Comparison of ENCODE assay signal across 28 cellular contexts in the genomic region with DNA sequence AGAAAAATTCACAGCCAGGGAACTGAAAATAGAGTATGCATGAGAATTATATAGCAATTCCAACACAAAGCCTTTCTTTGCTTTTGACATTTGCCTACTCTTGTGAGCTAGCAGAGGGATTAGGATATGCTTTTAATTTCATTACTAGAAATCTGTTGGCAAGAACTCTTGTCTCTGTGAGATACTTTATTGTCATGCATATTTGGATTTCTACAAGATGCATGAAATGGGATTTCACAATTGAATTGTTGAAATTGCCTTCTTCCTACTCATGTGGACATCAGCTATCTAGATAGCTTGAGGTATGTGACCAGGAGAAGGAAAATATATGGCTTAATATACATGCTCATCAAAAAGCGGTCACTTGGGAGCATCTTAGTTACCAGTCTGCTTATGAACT.
A peak's percentile ranks its signal among the peaks of the same experiment; 100 is the strongest.
DNase-seq lines count a peak whose midpoint lies in the region; ATAC-seq and TF ChIP-seq lines count a peak whose summit lies in the region.
"Had no signal": no experiment of that assay in that cellular context is flagged by ENCODE, and none has a peak within 500 bp of the region (broad histone marks: within the 10 kb centered on the region; RNA-seq: fewer than 3 reads in every experiment).

No MANE protein-coding gene starts in this region.

- no peak overlapping the region for H2BK12ac ChIP-seq in mesenchymal stem cell (ENCODE audit: low read length in 2 of 2)

- no peaks in the 10 kb centered on the region for H3K9me3 Mint-ChIP-seq in GM23338
- H3K9me3 Mint-ChIP-seq: activated naive CD8-positive, alpha-beta T cell treated with anti-CD3 and anti-CD28 coated beads, Interleukin-2, amount 50 U/mL, for 24 hours; activated T-cell treated with anti-CD3 and anti-CD28 coated beads, Interleukin-2, amount 50 U/mL, for 24 hours; effector memory CD8-positive, alpha-beta T cell; neural crest cell; stimulated activated effector memory CD8-positive, alpha-beta T cell treated with anti-CD3 and anti-CD28 coated beads, Interleukin-12 subunit alpha, Interleukin-12 subunit beta, amount 100 ng/mL, for 72 hours; T-helper 2 cell treated with Interferon-gamma antibody and Interleukin-4, amounts not matched to agents 5 μg/mL and 100 μg/mL, for 36 hours had no signal

- TF ChIP-seq CTCF in GM23338 (conservative IDR thresholded peaks at IDR 0.05; ENCODE audit: low read depth in 2 of 2) (no peak), esophagus muscularis mucosa (IDR thresholded peaks at IDR 0.05) (no peak)

- H3K27ac Mint-ChIP-seq in GM23338: no peak overlapping the region
- H3K27ac Mint-ChIP-seq: activated naive CD8-positive, alpha-beta T cell treated with anti-CD3 and anti-CD28 coated beads, Interleukin-2, amount 50 U/mL, for 24 hours; activated T-cell treated with anti-CD3 and anti-CD28 coated beads, Interleukin-2, amount 50 U/mL, for 24 hours; effector memory CD8-positive, alpha-beta T cell; stimulated activated effector memory CD8-positive, alpha-beta T cell treated with anti-CD3 and anti-CD28 coated beads, Interleukin-12 subunit alpha, Interleukin-12 subunit beta, amount 100 ng/mL, for 72 hours; T-helper 2 cell treated with Interferon-gamma antibody and Interleukin-4, amounts not matched to agents 5 μg/mL and 100 μg/mL, for 36 hours had no signal

- H2AFZ ChIP-seq in GM23338 (no peak overlapping the region), mesenchymal stem cell (ENCODE audit: low read depth, low read length) (no peak overlapping the region)

- H3K4me3 ChIP-seq in GM23338: peak overlapping the region; percentile 66; the same call in 1 of the 2 replicates
- peak overlapping the region in 3 of 4 donors; percentile 57 to 63 (median 61) for H3K4me3 ChIP-seq in esophagus muscularis mucosa
- H3K4me3 ChIP-seq in mesenchymal stem cell (ENCODE audit: insufficient read depth in 1 of 2, low read depth in 1 of 2, low read length in 2 of 2): peak overlapping the region in 1 of 2 experiments; percentile 83
- H3K4me3 ChIP-seq: colonic mucosa, right lobe of liver had no signal

- no peaks in the 10 kb centered on the region for H3K79me1 ChIP-seq in mesenchymal stem cell (replicated peaks; ENCODE audit: low read length, poor library complexity, severe bottlenecking)

- H3K9me3 ChIP-seq in esophagus muscularis mucosa (no peaks in the 10 kb centered on the region), mesenchymal stem cell (ENCODE audit: control insufficient read depth, low read length) (no peaks in the 10 kb centered on the region)
- H3K9me3 ChIP-seq: colonic mucosa, right lobe of liver, suprapubic skin had no signal

- H3K27me3 Mint-ChIP-seq in GM23338 (ENCODE audit: insufficient read depth, low read depth, poor library complexity): peaks cover 2% of the 10 kb centered on the region

- H4K20me1 ChIP-seq in GM23338 (replicated peaks; ENCODE audit: insufficient read depth): no peaks in the 10 kb centered on the region

- no peak overlapping the region for H3K27ac ChIP-seq in GM23338 (ENCODE audit: low read depth)
- H3K27ac ChIP-seq in esophagus muscularis mucosa (replicated peaks in 1 of 4): peak overlapping the region; percentile 77 to 84 (median 80)
- H3K27ac ChIP-seq in mesenchymal stem cell (ENCODE audit: low read length, poor library complexity, severe bottlenecking): no peak overlapping the region
- no peak overlapping the region for H3K27ac ChIP-seq in substantia nigra (ENCODE audit: low read depth, low read length, poor library complexity, severe bottlenecking)
- H3K27ac ChIP-seq: colonic mucosa, HL-60, right lobe of liver, suprapubic skin had no signal

- peak overlapping the region; percentile 66 for H3K9ac ChIP-seq in mesenchymal stem cell (ENCODE audit: low read length)

- no peaks in the 10 kb centered on the region for H3K9me2 ChIP-seq in GM23338 (ENCODE audit: insufficient read depth)

- TF ChIP-seq POLR2A in esophagus muscularis mucosa (IDR thresholded peaks at IDR 0.05; ENCODE audit: low read depth): no peak

- ATAC-seq in GM23338 (no peak), HG02588 (IDR thresholded peaks at IDR 0.05; ENCODE audit: unreplicated experiment) (no peak)
- ATAC-seq: activated naive CD8-positive, alpha-beta T cell treated with anti-CD3 and anti-CD28 coated beads, Interleukin-2, amount 50 U/mL, for 24 hours; effector memory CD8-positive, alpha-beta T cell had no signal

- peak overlapping the region; percentile 84; the same call in 2 of the 3 replicates for H3K4me3 Mint-ChIP-seq in GM23338
- H3K4me3 Mint-ChIP-seq: activated naive CD8-positive, alpha-beta T cell treated with anti-CD3 and anti-CD28 coated beads, Interleukin-2, amount 50 U/mL, for 24 hours; activated T-cell treated with anti-CD3 and anti-CD28 coated beads, Interleukin-2, amount 50 U/mL, for 24 hours; effector memory CD8-positive, alpha-beta T cell; stimulated activated effector memory CD8-positive, alpha-beta T cell treated with anti-CD3 and anti-CD28 coated beads, Interleukin-12 subunit alpha, Interleukin-12 subunit beta, amount 100 ng/mL, for 72 hours; T-helper 2 cell treated with Interferon-gamma antibody and Interleukin-4, amounts not matched to agents 5 μg/mL and 100 μg/mL, for 36 hours had no signal

- H3K18ac ChIP-seq in mesenchymal stem cell (ENCODE audit: low read depth in 1 of 2, low read length in 2 of 2): no peak overlapping the region

- peak overlapping the region; percentile 79 for H3K4me2 ChIP-seq in GM23338
- no peak overlapping the region for H3K4me2 ChIP-seq in mesenchymal stem cell (ENCODE audit: low read length, poor library complexity, severe bottlenecking)

- no peak overlapping the region for H2AK5ac ChIP-seq in mesenchymal stem cell (ENCODE audit: low read length, severe bottlenecking)

- peaks cover 21% of the 10 kb centered on the region for H3K27me3 ChIP-seq in GM23338 (ENCODE audit: insufficient read depth)
- peaks cover 0 to 10% (median 0%) of the 10 kb centered on the region in 4 donors for H3K27me3 ChIP-seq in esophagus muscularis mucosa
- peaks cover 12 to 41% of the 10 kb centered on the region in 2 experiments for H3K27me3 ChIP-seq in mesenchymal stem cell (ENCODE audit: control insufficient read depth in 1 of 2, insufficient read depth in 1 of 2, low read length in 2 of 2)
- H3K27me3 ChIP-seq: colonic mucosa, right lobe of liver had no signal

- peaks cover 30% of the 10 kb centered on the region for H3K4me1 ChIP-seq in GM23338 (ENCODE audit: insufficient read depth)
- H3K4me1 ChIP-seq in esophagus muscularis mucosa: peaks cover 14 to 48% (median 37%) of the 10 kb centered on the region in 4 donors
- H3K4me1 ChIP-seq in mesenchymal stem cell (ENCODE audit: control insufficient read depth, insufficient read depth, low read depth, low read length): peaks cover 6% of the 10 kb centered on the region
- H3K4me1 ChIP-seq: colonic mucosa had no signal

- no peak overlapping the region for H2BK15ac ChIP-seq in mesenchymal stem cell (ENCODE audit: low read depth, poor library complexity, severe bottlenecking)

- H2BK5ac ChIP-seq in mesenchymal stem cell (ENCODE audit: low read depth, low read length, poor library complexity, severe bottlenecking): no peak overlapping the region

- 88% methylated on average over 1 of the region's 1 CpG for WGBS in esophagus muscularis mucosa
- no CpG with 5 or more reads among the region's 1 CpG for WGBS in mesenchymal stem cell

- intact Hi-C loops in esophagus muscularis mucosa (cut with DNase I): loop anchor here (5.0 kb wide), 1 partner anchor 38 kb away; no protein-coding TSS in a partner anchor

- no peaks in the 10 kb centered on the region for H3F3A ChIP-seq in GM23338 (replicated peaks; ENCODE audit: low read depth)

- H3K23ac ChIP-seq in mesenchymal stem cell (ENCODE audit: low read length in 2 of 2): no peak overlapping the region

- no peak overlapping the region for H4K8ac ChIP-seq in mesenchymal stem cell (ENCODE audit: low read length)

- TF ChIP-seq EP300 in esophagus muscularis mucosa (IDR thresholded peaks at IDR 0.05): no peak

- no peak overlapping the region for H2BK120ac ChIP-seq in mesenchymal stem cell (ENCODE audit: low read depth, low read length)

- H3K4ac ChIP-seq in mesenchymal stem cell (ENCODE audit: low read depth in 1 of 2, low read length in 2 of 2): no peak overlapping the region

- H4K91ac ChIP-seq in mesenchymal stem cell (ENCODE audit: low read length): no peak overlapping the region

- H3K36me3 ChIP-seq in GM23338 (ENCODE audit: insufficient read depth): no peaks in the 10 kb centered on the region
- H3K36me3 ChIP-seq in esophagus muscularis mucosa: no peaks in the 10 kb centered on the region
- no peaks in the 10 kb centered on the region for H3K36me3 ChIP-seq in mesenchymal stem cell (ENCODE audit: control insufficient read depth in 1 of 2, insufficient read depth in 2 of 2, low read depth in 1 of 2, low read length in 2 of 2)
- H3K36me3 ChIP-seq: colonic mucosa, right lobe of liver, suprapubic skin had no signal

- no peak overlapping the region for H3K14ac ChIP-seq in mesenchymal stem cell (ENCODE audit: low read length in 2 of 2)

- H3K36me3 Mint-ChIP-seq in GM23338 (ENCODE audit: low read depth): no peaks in the 10 kb centered on the region
- H3K36me3 Mint-ChIP-seq: stimulated activated effector memory CD8-positive, alpha-beta T cell treated with anti-CD3 and anti-CD28 coated beads, Interleukin-12 subunit alpha, Interleukin-12 subunit beta, amount 100 ng/mL, for 72 hours had no signal

- DNase-seq in AG20443 (ENCODE audit: low spot score): peak; percentile 34
- DNase-seq in GM23338 (ENCODE audit: low spot score): no peak
- no peak for DNase-seq in esophagus muscularis mucosa (ENCODE audit: extremely low spot score)
- no peak for DNase-seq in mesenchymal stem cell
- DNase-seq in substantia nigra (lab: John Stamatoyannopoulos, UW): no peak
- DNase-seq in KBM-7: no peak
- no peak for DNase-seq in NOMO-1 (lab: John Stamatoyannopoulos, UW; ENCODE audit: unreplicated experiment in 2 of 2)
- DNase-seq: activated CD4-positive, alpha-beta T cell treated with anti-CD3 and anti-CD28 coated beads for 48 hours; activated gamma-delta T cell; activated naive CD8-positive, alpha-beta T cell treated with anti-CD3 and anti-CD28 coated beads, Interleukin-2, amount 50 U/mL, for 24 hours; activated T-cell treated with anti-CD3 and anti-CD28 coated beads, Interleukin-2, amount 50 U/mL, for 24 hours; colonic mucosa; effector memory CD8-positive, alpha-beta T cell; EL; GOT3; NCI-H1417 treated with DMSO at 0.1 percent for 48 hours; NCI-H2107; NCI-H446 treated with DMSO at 0.1 percent for 48 hours; OCI-M1; posterior cingulate gyrus; right lobe of liver; stimulated activated CD4-positive, alpha-beta T cell treated with anti-CD3 and anti-CD28 coated beads, Interleukin-4, amount 100 ng/mL, for 24 hours had no signal

- H3K4me1 Mint-ChIP-seq in GM23338: peaks cover 18% of the 10 kb centered on the region

- in situ Hi-C loops in KBM-7 (cut with MboI; ENCODE audit: low pct_unique_long_range_greater_than_20kb, low sequenced_read_pairs): no loop called here

- no peaks in the 10 kb centered on the region for H3K79me2 ChIP-seq in GM23338 (replicated peaks; ENCODE audit: insufficient read depth)

TF ChIP-seq in GM23338, 12 proteins besides CTCF, POLR2A, EP300 and RAD21 (continues in another document):
- TF ChIP-seq ZNF114 (CRISPR knock-in tag; IDR thresholded peaks at IDR 0.05): no peak

Comparison
In these comparisons a context has a peak if more than half of its experiments do, and no peak if none do; other contexts are left out.
1. H3K27ac ChIP-seq: peak in esophagus muscularis mucosa (4 of 4); none in GM23338 (single experiment), mesenchymal stem cell (single experiment) and substantia nigra (single experiment).